12 cellular contexts compared by ENCODE assay signal in the genomic region with DNA sequence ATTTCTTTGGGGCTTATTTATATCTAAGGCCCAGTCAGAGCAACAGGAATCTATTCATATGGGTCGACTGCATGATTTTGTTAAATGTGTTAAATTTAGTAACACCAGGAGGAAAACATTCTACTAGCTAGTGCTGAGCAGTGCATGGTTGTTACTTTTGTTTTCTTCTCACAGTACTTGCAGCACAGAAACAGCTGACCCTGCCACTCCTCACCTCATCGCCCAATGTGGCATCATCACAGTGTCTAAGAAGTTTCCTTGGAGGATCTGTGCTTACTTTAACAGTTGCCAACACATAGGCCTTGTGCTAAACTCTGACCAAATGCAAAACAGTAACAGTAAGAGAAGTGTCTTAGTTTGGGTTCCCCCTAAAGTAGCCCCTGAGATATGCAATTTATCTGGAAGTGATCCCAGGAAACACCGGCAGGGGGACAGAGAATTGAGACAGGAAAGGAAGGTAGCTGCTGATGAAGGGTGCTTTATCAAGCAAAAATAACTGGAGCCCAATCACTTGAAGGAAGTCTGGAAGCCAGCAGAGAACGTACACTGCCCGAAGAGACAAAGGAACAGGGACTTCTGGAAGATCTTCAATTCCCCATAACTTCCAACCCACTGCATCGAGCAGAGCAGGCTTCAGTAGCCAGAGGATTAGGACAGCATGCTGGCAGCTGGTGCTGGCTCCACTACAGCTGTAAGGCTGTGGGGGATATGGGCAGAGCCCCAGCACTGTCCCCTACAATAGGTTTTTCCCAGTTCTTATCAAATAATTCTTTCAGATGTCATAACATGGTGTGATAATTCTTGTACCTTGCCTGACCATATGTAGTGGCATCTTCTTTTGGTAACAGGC. TPM values are rescaled to one million over a fixed set of nuclear protein-coding genes. Genes with fewer than 3 reads are reported as not detected.
A peak's percentile ranks its signal among the peaks of the same experiment; 100 is the strongest.
DNase-seq lines count a peak whose midpoint lies in the region; ATAC-seq and TF ChIP-seq lines count a peak whose summit lies in the region.
"Had no signal": no experiment of that assay in that cellular context is flagged by ENCODE, and none has a peak within 500 bp of the region (broad histone marks: within the 10 kb centered on the region; RNA-seq: fewer than 3 reads in every experiment).

No MANE protein-coding gene starts in this region.

- intact Hi-C loops in activated B cell treated with CpG ODN at 0.5 μM for 24 hours (cut with micrococcal nuclease) = no loop called here
- intact Hi-C loops in Right ventricle myocardium superior (cut with DNase I) = no loop called here

- no peak overlapping the region for H3K9ac ChIP-seq in rectal smooth muscle tissue (ENCODE audit: low read length)

- no peaks in the 10 kb centered on the region for H3K27me3 Mint-ChIP-seq in activated B cell treated with CpG ODN at 0.5 μM for 24 hours

- ATAC-seq in activated B cell treated with CpG ODN at 0.5 μM for 24 hours (ENCODE audit: low read depth) (peak; percentile 40), Right ventricle myocardium superior (ENCODE audit: poor library complexity) (peak; percentile 63), HG03097 (IDR thresholded peaks at IDR 0.05; ENCODE audit: low FRiP score, unreplicated experiment) (no peak), HG02852 (IDR thresholded peaks at IDR 0.05; ENCODE audit: unreplicated experiment) (no peak), HG03280 (IDR thresholded peaks at IDR 0.05; ENCODE audit: unreplicated experiment) (no peak)
- ATAC-seq: naive thymus-derived CD8-positive, alpha-beta T cell had no signal

- H3K36me3 ChIP-seq in rectal smooth muscle tissue (ENCODE audit: control insufficient read depth, insufficient read depth, low read length) = no peaks in the 10 kb centered on the region
- H3K36me3 ChIP-seq: colonic mucosa had no signal

- no peak overlapping the region for H3K4me3 ChIP-seq in rectal smooth muscle tissue (ENCODE audit: low read length)
- H3K4me3 ChIP-seq: colonic mucosa had no signal

- H3K27me3 ChIP-seq in rectal smooth muscle tissue (ENCODE audit: control insufficient read depth, insufficient read depth, low read length) = no peaks in the 10 kb centered on the region
- H3K27me3 ChIP-seq: colonic mucosa had no signal

- no peaks in the 10 kb centered on the region for H3K4me1 Mint-ChIP-seq in activated B cell treated with CpG ODN at 0.5 μM for 24 hours
- H3K4me1 Mint-ChIP-seq: naive thymus-derived CD8-positive, alpha-beta T cell had no signal

- TF ChIP-seq CTCF in GM12874 (IDR thresholded peaks at IDR 0.05; ENCODE audit: insufficient read depth, low read depth, low read length) (0 out of 2 replicates have a peak, but pooled peaks have one; percentile 2), activated B cell treated with CpG ODN at 0.5 μM for 24 hours (IDR thresholded peaks at IDR 0.05) (no peak)

- peaks cover 13% of the 10 kb centered on the region for H3K4me1 ChIP-seq in rectal smooth muscle tissue (ENCODE audit: control insufficient read depth, insufficient read depth, low read length)
- H3K4me1 ChIP-seq: colonic mucosa had no signal

- peaks cover 3% of the 10 kb centered on the region for H3K9me3 Mint-ChIP-seq in activated B cell treated with CpG ODN at 0.5 μM for 24 hours

- no peak for DNase-seq in activated B cell treated with CpG ODN at 0.5 μM for 24 hours
- no peak for DNase-seq in Right ventricle myocardium superior
- DNase-seq in NCI-H146 (lab: John Stamatoyannopoulos, UW) = no peak
- DNase-seq: colonic mucosa; naive thymus-derived CD8-positive, alpha-beta T cell; NCI-H1417 had no signal

- no peak overlapping the region for H3K4me3 Mint-ChIP-seq in activated B cell treated with CpG ODN at 0.5 μM for 24 hours
- H3K4me3 Mint-ChIP-seq: naive thymus-derived CD8-positive, alpha-beta T cell had no signal

- H3K27ac ChIP-seq in rectal smooth muscle tissue (ENCODE audit: low read depth, low read length) = peak overlapping the region; percentile 56
- H3K27ac ChIP-seq: colonic mucosa, VCaP had no signal

- POLR2A ChIA-PET in activated B cell treated with CpG ODN at 0.5 μM for 24 hours (lab: Charles Lee) = interaction anchor here (1.5 kb wide), 1 partner anchor 15 kb away, joined by 4 read pairs; no protein-coding TSS in a partner anchor

- no peak overlapping the region for H3K27ac Mint-ChIP-seq in activated B cell treated with CpG ODN at 0.5 μM for 24 hours
- H3K27ac Mint-ChIP-seq: naive thymus-derived CD8-positive, alpha-beta T cell had no signal

- CTCF ChIA-PET in activated B cell treated with CpG ODN at 0.5 μM for 24 hours (lab: Charles Lee) = interaction anchor here (0.8 to 2.0 kb wide), 4 partner anchors 15 to 104 kb away, joined by 3 to 17 read pairs (median 3); a partner anchor contains a TSS

- no peaks in the 10 kb centered on the region for H3K36me3 Mint-ChIP-seq in activated B cell treated with CpG ODN at 0.5 μM for 24 hours (ENCODE audit: low read depth)

RNA-seq across cellular contexts. Expression of a gene that starts 36.0 kb away (rescaled TPM):
- total RNA-seq in activated B cell treated with CpG ODN at 0.5 μM for 24 hours (16.8 and 18.6 TPM in 2 replicates), Right ventricle myocardium superior (3.7 TPM)

Comparison
In these comparisons a context has a peak if more than half of its experiments do, and no peak if none do; other contexts are left out.
1. ATAC-seq: peak in activated B cell treated with CpG ODN at 0.5 μM for 24 hours (single experiment) and Right ventricle myocardium superior (single experiment); none in HG03097 (single experiment), HG02852 (single experiment) and HG03280 (single experiment).